Comparison of ENCODE assay signal across 22 cellular contexts in the genomic region with DNA sequence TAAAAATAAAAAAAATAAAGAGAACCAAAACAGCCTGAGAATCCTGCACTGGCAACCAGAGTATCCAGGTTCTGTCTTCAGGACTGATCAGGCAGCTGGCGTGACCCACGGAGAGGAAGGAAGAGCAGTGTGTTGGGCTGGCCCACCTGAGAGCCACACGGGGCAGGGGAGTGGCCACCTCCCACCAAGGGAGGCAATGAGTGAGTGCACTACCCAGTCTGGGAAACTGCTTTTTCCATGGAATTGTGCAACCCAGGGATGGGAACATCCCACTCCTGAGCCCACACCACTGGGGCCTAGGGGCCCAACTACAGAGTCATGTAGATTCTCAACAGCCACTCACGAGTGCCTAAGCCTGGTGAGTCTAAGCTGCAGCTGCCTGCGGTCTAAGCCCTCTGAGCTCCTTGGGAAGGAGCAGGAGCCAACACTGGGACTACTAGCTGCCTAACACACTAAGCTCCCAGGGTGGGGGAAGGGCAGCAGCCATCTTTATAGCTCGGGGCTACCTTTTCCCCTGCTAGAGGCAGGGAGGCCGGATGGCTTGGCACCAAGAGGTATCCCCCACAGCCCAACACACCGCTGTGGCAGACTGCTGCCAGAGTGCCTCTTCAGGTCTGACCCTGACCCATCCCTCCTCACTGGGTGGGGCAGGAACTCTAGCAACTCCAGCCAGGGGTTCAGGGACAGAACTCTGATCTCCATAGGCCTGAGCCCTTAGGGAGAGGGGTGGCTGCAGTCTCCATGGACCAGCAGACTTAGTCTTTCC.
"Had no signal": no experiment of that assay in that cellular context is flagged by ENCODE, and none has a peak within 500 bp of the region (broad histone marks: within the 10 kb centered on the region; RNA-seq: fewer than 3 reads in every experiment).

No MANE protein-coding gene starts in this region.

- ATAC-seq: esophagus mucosa; gastrocnemius medialis; left lobe of liver; naive thymus-derived CD4-positive, alpha-beta T cell; stimulated activated effector memory CD8-positive, alpha-beta T cell treated with anti-CD3 and anti-CD28 coated beads, Interleukin-12 subunit alpha, Interleukin-12 subunit beta, amount 100 ng/mL, for 72 hours had no signal

- H3K4me3 ChIP-seq: gastrocnemius medialis, neural progenitor cell, right lobe of liver, stomach, thyroid gland had no signal

- FAIRE-seq: colon, keratinocyte had no signal

- H3K27me3 ChIP-seq: gastrocnemius medialis, neural progenitor cell, right lobe of liver, stomach, thyroid gland had no signal

- H3K9me3 ChIP-seq: gastrocnemius medialis, right lobe of liver, thyroid gland had no signal

- DNase-seq: effector CD8-positive, alpha-beta T cell; endodermal cell; foreskin fibroblast; gastrocnemius medialis; head of caudate nucleus; mesenchymal stem cell; naive thymus-derived CD4-positive, alpha-beta T cell; right lobe of liver; stimulated activated CD4-positive, alpha-beta T cell treated with anti-CD3 and anti-CD28 coated beads, Interleukin-2, amount 100 ng/mL, for 24 hours; stimulated activated CD4-positive, alpha-beta T cell treated with anti-CD3 and anti-CD28 coated beads, Interleukin-4, amount 100 ng/mL, for 24 hours; stimulated activated naive CD4-positive, alpha-beta T cell treated with Interleukin-2 at 50 U/mL for 16 hours; stomach; thyroid gland; trophoblast cell had no signal

- H3K36me3 ChIP-seq: gastrocnemius medialis, neural progenitor cell, right lobe of liver, stomach, thyroid gland had no signal

- H3K9ac ChIP-seq: neural progenitor cell, parathyroid adenoma had no signal

- H3K4me1 ChIP-seq: gastrocnemius medialis, neural progenitor cell, parathyroid adenoma, right lobe of liver, stomach, thyroid gland had no signal

- H3K27ac ChIP-seq: epithelial cell of prostate, gastrocnemius medialis, neural progenitor cell, parathyroid adenoma, right lobe of liver, stomach, thyroid gland had no signal
